8 cellular contexts compared by ENCODE assay signal in the genomic region with DNA sequence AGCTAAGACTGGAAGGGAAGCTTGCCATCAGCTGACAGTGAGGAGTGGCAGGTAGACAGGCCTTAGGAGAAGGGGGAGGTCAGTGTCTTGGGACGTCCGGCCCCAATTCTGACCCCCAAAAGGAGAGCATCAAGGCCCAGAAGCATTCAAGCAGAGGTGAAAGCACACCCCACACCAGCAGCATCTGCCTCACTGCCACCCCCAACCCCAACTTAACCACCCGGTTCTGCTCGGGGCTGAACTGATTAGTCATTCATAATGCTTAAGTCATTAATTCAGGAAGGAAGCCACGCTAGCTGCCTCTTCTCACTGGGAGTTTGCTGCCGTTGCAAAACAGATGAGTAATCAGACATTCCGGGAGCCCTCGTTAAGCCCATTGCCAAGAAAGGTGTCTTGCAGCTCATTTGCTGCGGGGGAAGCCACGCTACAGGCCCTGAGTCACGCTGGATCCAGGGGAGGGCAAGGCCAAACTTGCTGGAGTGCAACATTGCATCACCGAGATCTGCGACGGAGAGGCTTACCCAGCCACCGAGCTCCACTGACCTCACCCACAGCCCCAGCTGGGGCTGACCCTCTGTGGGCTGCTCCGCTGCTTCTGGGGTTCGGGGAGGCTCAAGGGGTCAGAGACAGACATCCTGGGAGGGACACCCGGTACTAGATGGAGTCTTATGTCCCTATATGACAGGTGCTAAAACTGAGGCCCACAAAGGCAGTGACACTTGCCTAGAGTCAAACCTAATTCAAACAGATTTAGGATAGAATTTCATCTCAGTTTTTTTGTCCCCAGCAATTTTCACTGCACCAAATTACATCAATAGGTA. TPM values are rescaled to one million over a fixed set of nuclear protein-coding genes. Genes with fewer than 3 reads are reported as not detected.
DNase-seq lines count a peak whose midpoint lies in the region; ATAC-seq, FAIRE-seq and TF ChIP-seq lines count a peak whose summit lies in the region.

No MANE protein-coding gene starts in this region.

- H3K27me3 ChIP-seq in ascending aorta, result no peaks in the 10 kb centered on the region

- H3K4me3 ChIP-seq in ascending aorta, result no peak overlapping the region

- no peaks in the 10 kb centered on the region for H3K9me3 ChIP-seq in ascending aorta

- H3K4me1 ChIP-seq in ascending aorta, result peaks cover 7 to 15% of the 10 kb centered on the region in 2 donors

- TF ChIP-seq CTCF in ascending aorta (IDR thresholded peaks at IDR 0.05), result no peak

- no peak overlapping the region for H3K27ac ChIP-seq in ascending aorta

- H3K36me3 ChIP-seq in ascending aorta, result no peaks in the 10 kb centered on the region

- no peak for ATAC-seq in GM21528 (IDR thresholded peaks at IDR 0.05; ENCODE audit: low FRiP score, unreplicated experiment)

- TF ChIP-seq POLR2A in H54 (IDR thresholded peaks at IDR 0.05; ENCODE audit: low read depth, low read length), result no peak

- DNase-seq in GM04503 (ENCODE audit: low read depth) (peak; percentile 99), H54 (ENCODE audit: insufficient read length, low spot score) (peak; percentile 98), NCI-H2107 (lab: John Stamatoyannopoulos, UW) (peak; percentile 44), ascending aorta (ENCODE audit: low spot score in 2 of 2) (peak; percentile 60 to 80), NCI-H1417 treated with DMSO at 0.1 percent for 48 hours (lab: John Stamatoyannopoulos, UW) (no peak)
- DNase-seq in stimulated activated CD4-positive, alpha-beta T cell treated with anti-CD3 and anti-CD28 coated beads, Interleukin-1b, Interleukin-23, amount 100 ng/mL, for 48 hours, result peak; percentile 64

- intact Hi-C loops in ascending aorta (cut with DNase I), result loop anchor here (5.0 kb wide), 1 partner anchor 43 kb away; no protein-coding TSS in a partner anchor

- FAIRE-seq in H54 (lab: Jason Lieb, UNC) (peak; percentile 97), islet of Langerhans (lab: Jason Lieb, UNC) (peak; percentile 45)

RNA-seq across cellular contexts. Expression of gene HES1, which starts 46.4 kb away (rescaled TPM):
- total RNA-seq in ascending aorta, result 22.6 TPM
